15 cellular contexts compared by ENCODE assay signal in genomic region chr18:13457327-13457726, GRCh38.
"Had no signal": no experiment of that assay in that cellular context is flagged by ENCODE, and none has a peak within 500 bp of the region (broad histone marks: within the 10 kb centered on the region; RNA-seq: fewer than 3 reads in every experiment).

No MANE protein-coding gene starts in this region.

- ATAC-seq: activated CD8-positive, alpha-beta T cell treated with anti-CD3 and anti-CD28 coated beads for 36 hours; gastroesophageal sphincter; stimulated activated naive CD8-positive, alpha-beta T cell treated with anti-CD3 and anti-CD28 coated beads, Interleukin-15, amount 100 ng/mL, for 72 hours had no signal

- H3K27me3 Mint-ChIP-seq: activated CD8-positive, alpha-beta T cell treated with anti-CD3 and anti-CD28 coated beads for 36 hours; activated naive CD8-positive, alpha-beta T cell treated with anti-CD3 and anti-CD28 coated beads, Interleukin-2, amount 10 ng/mL, durations not matched to agents 7 days and 5 days had no signal

- H3K9me3 ChIP-seq: colonic mucosa, thoracic aorta, uterus had no signal

- DNase-seq: activated CD4-positive, alpha-beta T cell treated with anti-CD3 and anti-CD28 coated beads for 1 hour; activated CD8-positive, alpha-beta T cell treated with anti-CD3 and anti-CD28 coated beads for 36 hours; activated effector memory CD4-positive, alpha-beta T cell treated with Interleukin-2 at 50 U/mL for 16 hours; activated naive CD8-positive, alpha-beta T cell treated with anti-CD3 and anti-CD28 coated beads, Interleukin-2, amount 10 ng/mL, durations not matched to agents 7 days and 5 days; aorta; colonic mucosa; effector CD8-positive, alpha-beta T cell; hippocampal formation; nephron progenitor cell; stimulated activated CD4-positive, alpha-beta T cell treated with anti-CD3 and anti-CD28 coated beads, Interleukin-2, amount 100 ng/mL, for 48 hours; stimulated activated naive CD8-positive, alpha-beta T cell treated with anti-CD3 and anti-CD28 coated beads, Interleukin-15, amount 100 ng/mL, for 72 hours; uterus had no signal

- H3K27ac ChIP-seq: colonic mucosa, gastroesophageal sphincter, thoracic aorta, uterus had no signal

- H3K36me3 ChIP-seq: colonic mucosa, gastroesophageal sphincter, thoracic aorta, uterus had no signal

- H3K27ac Mint-ChIP-seq: nephron progenitor cell; T-helper 2 cell treated with Interferon-gamma antibody and Interleukin-4, amounts not matched to agents 5 μg/mL and 100 μg/mL, for 36 hours had no signal

- H3K4me3 Mint-ChIP-seq: activated CD8-positive, alpha-beta T cell treated with anti-CD3 and anti-CD28 coated beads for 36 hours; nephron progenitor cell; T-helper 2 cell treated with Interferon-gamma antibody and Interleukin-4, amounts not matched to agents 5 μg/mL and 100 μg/mL, for 36 hours had no signal

- H3K9me3 Mint-ChIP-seq: activated CD8-positive, alpha-beta T cell treated with anti-CD3 and anti-CD28 coated beads for 36 hours; nephron progenitor cell; T-helper 2 cell treated with Interferon-gamma antibody and Interleukin-4, amounts not matched to agents 5 μg/mL and 100 μg/mL, for 36 hours had no signal
